ENCODE assay signal across 8 cellular contexts in genomic region chr1:44739361-44740178, GRCh38. TPM values are rescaled to one million over a fixed set of nuclear protein-coding genes. Genes with fewer than 3 reads are reported as not detected.
A peak's percentile ranks its signal among the peaks of the same experiment; 100 is the strongest.
DNase-seq lines count a peak whose midpoint lies in the region; ATAC-seq and TF ChIP-seq lines count a peak whose summit lies in the region.

Gene KIF2C (plus strand): TSS chr1:44739837. CDS start chr1:44739933, 96 bp downstream.

- H3F3A ChIP-seq in PC-9 (ENCODE audit: insufficient read depth, low read depth), result peaks cover 13% of the 10 kb centered on the region

- CTCF ChIA-PET in PC-9 (lab: Charles Lee), result interaction anchor here (0.6 kb wide), 1 partner anchor 7 kb away, joined by 13 read pairs; no protein-coding TSS in a partner anchor

- POLR2A ChIA-PET in PC-9 (lab: Charles Lee; ENCODE audit: unreplicated experiment), result interaction anchor here (0.6 to 0.7 kb wide), 3 partner anchors 72 to 601 kb away, joined by 3 to 6 read pairs (median 4); partner anchors contain the start of genes MUTYH and TOE1

- 0 out of 2 replicates have a peak, but pooled peaks have one; percentile 16 for TF ChIP-seq CTCF in PC-9 (conservative IDR thresholded peaks at IDR 0.05)

- H3K9me2 ChIP-seq in PC-9 (ENCODE audit: insufficient read depth), result no peaks in the 10 kb centered on the region

- H3K4me2 ChIP-seq in PC-9, result peak within 1 kb of the TSS; percentile 89

- H3K4me1 ChIP-seq in PC-9 (replicated peaks; ENCODE audit: insufficient read depth), result peaks cover 18% of the 10 kb centered on the region
- peaks cover 8% of the 10 kb centered on the region in 2 donors for H3K4me1 ChIP-seq in mucosa of rectum (ENCODE audit: control insufficient read depth in 2 of 2, insufficient read depth in 2 of 2, low read length in 2 of 2)

- peak within 1 kb of the TSS; percentile 78 to 94 for H3K9ac ChIP-seq in mucosa of rectum (ENCODE audit: low read depth in 1 of 2, low read length in 2 of 2)

- H3K36me3 ChIP-seq in PC-9 (ENCODE audit: low read depth), result peaks cover 18% of the 10 kb centered on the region
- H3K36me3 ChIP-seq in mucosa of rectum (ENCODE audit: control insufficient read depth in 2 of 2, insufficient read depth in 2 of 2, low read length in 2 of 2), result peaks cover 0 to 2% of the 10 kb centered on the region in 2 donors

- H4K20me1 ChIP-seq in PC-9 (ENCODE audit: insufficient read depth), result no peaks in the 10 kb centered on the region

- ATAC-seq in GM21619 (IDR thresholded peaks at IDR 0.05; ENCODE audit: unreplicated experiment), result peak; percentile 95

- H3K4me3 ChIP-seq in Jurkat, Clone E6-1 (ENCODE audit: low read length), result peak within 1 kb of the TSS; percentile 100
- H3K4me3 ChIP-seq in PC-9 (peak within 1 kb of the TSS; percentile 65), mucosa of rectum (ENCODE audit: low read length in 2 of 2) (peak within 1 kb of the TSS; percentile 79 to 94)

- H3K27ac ChIP-seq in PC-9 (peak within 1 kb of the TSS; percentile 79), mucosa of rectum (ENCODE audit: low read depth in 2 of 2, low read length in 2 of 2) (peak within 1 kb of the TSS; percentile 85 to 90)

- H3K27me3 ChIP-seq in PC-9 (ENCODE audit: insufficient read depth, low read depth) (no peaks in the 10 kb centered on the region), mucosa of rectum (ENCODE audit: control insufficient read depth in 2 of 2, insufficient read depth in 2 of 2, low read length in 2 of 2) (no peaks in the 10 kb centered on the region)

- intact Hi-C loops in PC-9 (cut with micrococcal nuclease; ENCODE audit: unreplicated experiment), result loop anchor here (1.0 to 10.0 kb wide), 4 partner anchors 8 to 845 kb away; partner anchors contain the start of genes BTBD19, DYNLT4, NASP and PLK3

- no peaks in the 10 kb centered on the region for H3K9me3 ChIP-seq in PC-9 (ENCODE audit: insufficient read depth, low read depth)
- no peaks in the 10 kb centered on the region for H3K9me3 ChIP-seq in mucosa of rectum (ENCODE audit: control insufficient read depth in 2 of 2, low read length in 2 of 2)

- peak; percentile 98 for DNase-seq in DMS153 (lab: John Stamatoyannopoulos, UW)
- peak; percentile 97 for DNase-seq in Jurkat, Clone E6-1 (ENCODE audit: low read depth, low spot score)
- DNase-seq in PC-9, result peak; percentile 92 to 98
- DNase-seq in activated T-cell treated with anti-CD3 and anti-CD28 coated beads, Interleukin-2, amount 50 U/mL, for 1 hour, result peak; percentile 97
- peak; percentile 98 for DNase-seq in erythroblast (lab: John Stamatoyannopoulos, UW)
- peak; percentile 99 for DNase-seq in stimulated activated CD8-positive, alpha-beta memory T cell treated with anti-CD3 and anti-CD28 coated beads, Interleukin-4, amount 100 ng/mL, for 48 hours

- peak; percentile 97 for TF ChIP-seq POLR2A in erythroblast (IDR thresholded peaks at IDR 0.05; ENCODE audit: low read length)

- TSS peak; percentile 84 for BruUV-seq in PC-9 (replicated peaks; lab: Mats Ljungman, UMichigan)

- peaks cover 53% of the 10 kb centered on the region for H3K79me2 ChIP-seq in PC-9 (ENCODE audit: low read depth)

- H2AFZ ChIP-seq in PC-9, result peak within 1 kb of the TSS; percentile 87

RNA-seq across cellular contexts. Expression of gene KIF2C, which starts in this region (rescaled TPM):
- polyA plus RNA-seq in Jurkat, Clone E6-1 (2012; ENCODE audit: insufficient read depth, insufficient read length), result 147 TPM
- 103 and 119 TPM in 2 replicates for total RNA-seq in PC-9 (2021)

Comparison
In these comparisons a context has a peak if more than half of its experiments do, and no peak if none do; other contexts are left out.
1. Peak in every context shown above with its lines: DNase-seq, ATAC-seq, H3K4me3 ChIP-seq and H3K27ac ChIP-seq.